ENCODE assay signal across 22 cellular contexts in genomic region chr10:522350-522749, GRCh38.
"Had no signal": no experiment of that assay in that cellular context is flagged by ENCODE, and none has a peak within 500 bp of the region (broad histone marks: within the 10 kb centered on the region; RNA-seq: fewer than 3 reads in every experiment).

No MANE protein-coding gene starts in this region.

- H3K4me3 ChIP-seq: colonic mucosa, hepatocyte, left lung, right lobe of liver had no signal

- H3K27ac Mint-ChIP-seq: activated naive CD4-positive, alpha-beta T cell treated with anti-CD3 and anti-CD28 coated beads, Interleukin-2, amount 50 U/mL, for 72 hours; activated T-cell treated with anti-CD3 and anti-CD28 coated beads, Interleukin-2, amount 50 U/mL, for 24 hours; activated T-helper 17 cell treated with anti-CD3 and anti-CD28 coated beads, Interleukin-2, amount 50 U/mL, for 72 hours had no signal

- H3K36me3 ChIP-seq: colonic mucosa, left lung, right lobe of liver had no signal

- H3K4me1 ChIP-seq: colonic mucosa, left lung, right lobe of liver had no signal

- ATAC-seq: activated naive CD4-positive, alpha-beta T cell treated with anti-CD3 and anti-CD28 coated beads, Interleukin-2, amount 50 U/mL, for 72 hours; activated T-helper 17 cell treated with anti-CD3 and anti-CD28 coated beads, Interleukin-2, amount 50 U/mL, for 72 hours; effector memory CD8-positive, alpha-beta T cell; esophagus mucosa had no signal

- H3K27ac ChIP-seq: colonic mucosa, hepatocyte, left lung, parathyroid adenoma, right lobe of liver had no signal

- H3K9me3 Mint-ChIP-seq: activated naive CD4-positive, alpha-beta T cell treated with anti-CD3 and anti-CD28 coated beads, Interleukin-2, amount 50 U/mL, for 72 hours; activated T-cell treated with anti-CD3 and anti-CD28 coated beads, Interleukin-2, amount 50 U/mL, for 24 hours; activated T-helper 17 cell treated with anti-CD3 and anti-CD28 coated beads, Interleukin-2, amount 50 U/mL, for 72 hours; effector memory CD8-positive, alpha-beta T cell had no signal

- H3K36me3 Mint-ChIP-seq: activated naive CD4-positive, alpha-beta T cell treated with anti-CD3 and anti-CD28 coated beads, Interleukin-2, amount 50 U/mL, for 72 hours had no signal

- H3K4me1 Mint-ChIP-seq: activated T-helper 17 cell treated with anti-CD3 and anti-CD28 coated beads, Interleukin-2, amount 50 U/mL, for 72 hours had no signal

- H3K4me3 Mint-ChIP-seq: activated T-cell treated with anti-CD3 and anti-CD28 coated beads, Interleukin-2, amount 50 U/mL, for 24 hours; activated T-helper 17 cell treated with anti-CD3 and anti-CD28 coated beads, Interleukin-2, amount 50 U/mL, for 72 hours; effector memory CD8-positive, alpha-beta T cell had no signal

- H3K9me3 ChIP-seq: colonic mucosa, left lung, right lobe of liver had no signal

- DNase-seq: activated CD4-positive, alpha-beta T cell treated with anti-CD3 and anti-CD28 coated beads, Interleukin-2, amount 50 U/mL, for 4 hours; activated CD8-positive, alpha-beta memory T cell treated with anti-CD3 and anti-CD28 coated beads for 24 hours; activated CD8-positive, alpha-beta memory T cell treated with anti-CD3 and anti-CD28 coated beads, Interleukin-2, amount 50 U/mL, for 4 hours; activated T-cell treated with anti-CD3 and anti-CD28 coated beads, Interleukin-2, amount 50 U/mL, for 24 hours; central memory CD4-positive, alpha-beta T cell; colonic mucosa; effector memory CD8-positive, alpha-beta T cell; foreskin melanocyte; kidney glomerular epithelial cell; left lung; mammary epithelial cell; small intestine; stimulated activated CD4-positive, alpha-beta T cell treated with anti-CD3 and anti-CD28 coated beads, Interleukin-15, amount 100 ng/mL, for 24 hours; stimulated activated naive CD4-positive, alpha-beta T cell; T-helper 9 cell had no signal

- H3K27me3 ChIP-seq: colonic mucosa, dorsolateral prefrontal cortex, hepatocyte, left lung, right lobe of liver had no signal
